Comparison of ENCODE assay signal across 13 cellular contexts in genomic region chr13:42011601-42012401, GRCh38. TPM values are rescaled to one million over a fixed set of nuclear protein-coding genes. Genes with fewer than 3 reads are reported as not detected.
A peak's percentile ranks its signal among the peaks of the same experiment; 100 is the strongest.
DNase-seq lines count a peak whose midpoint lies in the region; ATAC-seq, FAIRE-seq and TF ChIP-seq lines count a peak whose summit lies in the region.
"Had no signal": no experiment of that assay in that cellular context is flagged by ENCODE, and none has a peak within 500 bp of the region (broad histone marks: within the 10 kb centered on the region; RNA-seq: fewer than 3 reads in every experiment).

No MANE protein-coding gene starts in this region.

- peaks cover 8% of the 10 kb centered on the region for H3K4me1 ChIP-seq in left ventricle myocardium inferior
- no peaks in the 10 kb centered on the region for H3K4me1 ChIP-seq in mucosa of descending colon (ENCODE audit: low read depth)

- H3K9me3 ChIP-seq in left ventricle myocardium inferior (replicated peaks) (no peaks in the 10 kb centered on the region), mucosa of descending colon (no peaks in the 10 kb centered on the region)

- FAIRE-seq in urothelium cell line (lab: Jason Lieb, UNC), result no peak
- FAIRE-seq: GM18507 had no signal

- H3K9me3 Mint-ChIP-seq in activated T-cell treated with anti-CD3 and anti-CD28 coated beads, Interleukin-2, amount 50 U/mL, for 72 hours, result no peaks in the 10 kb centered on the region
- H3K9me3 Mint-ChIP-seq in stimulated activated naive B cell treated with anti-CD40 and anti-IgM and Interleukin-4, amounts not matched to agents 10 μg/mL and 1 μg/mL and 100 μg/mL, for 72 hours, result no peaks in the 10 kb centered on the region

- TF ChIP-seq CTCF in left ventricle myocardium inferior (IDR thresholded peaks at IDR 0.05; ENCODE audit: borderline replicate concordance), result no peak
- TF ChIP-seq CTCF in epithelial cell of esophagus (IDR thresholded peaks at IDR 0.05; ENCODE audit: insufficient read depth, low read depth, low read length, missing control alignments), result no peak
- no peak for TF ChIP-seq CTCF in mucosa of descending colon (IDR thresholded peaks at IDR 0.05)

- H3K4me3 ChIP-seq in left ventricle myocardium inferior, result peak overlapping the region; percentile 54
- H3K4me3 ChIP-seq in epithelial cell of esophagus (ENCODE audit: low read length), result peak overlapping the region; percentile 28
- H3K4me3 ChIP-seq in mucosa of descending colon, result no peak overlapping the region

- ATAC-seq in Right ventricle myocardium superior (ENCODE audit: poor library complexity) (no peak), mucosa of descending colon (peak; percentile 66)
- ATAC-seq in activated T-cell treated with anti-CD3 and anti-CD28 coated beads, Interleukin-2, amount 50 U/mL, for 72 hours (replicated peaks in 1 of 2), result no peak
- ATAC-seq in stimulated activated naive B cell treated with anti-CD40 and anti-IgM and Interleukin-4, amounts not matched to agents 10 μg/mL and 1 μg/mL and 100 μg/mL, for 72 hours (replicated peaks), result no peak

- no peak overlapping the region for H3K4me3 Mint-ChIP-seq in activated T-cell treated with anti-CD3 and anti-CD28 coated beads, Interleukin-2, amount 50 U/mL, for 72 hours
- H3K4me3 Mint-ChIP-seq in stimulated activated naive B cell treated with anti-CD40 and anti-IgM and Interleukin-4, amounts not matched to agents 10 μg/mL and 1 μg/mL and 100 μg/mL, for 72 hours, result no peak overlapping the region

- H3K36me3 Mint-ChIP-seq in activated T-cell treated with anti-CD3 and anti-CD28 coated beads, Interleukin-2, amount 50 U/mL, for 72 hours (ENCODE audit: insufficient read depth in 2 of 2), result no peaks in the 10 kb centered on the region
- no peaks in the 10 kb centered on the region for H3K36me3 Mint-ChIP-seq in stimulated activated naive B cell treated with anti-CD40 and anti-IgM and Interleukin-4, amounts not matched to agents 10 μg/mL and 1 μg/mL and 100 μg/mL, for 72 hours

- no peak overlapping the region for H3K27ac ChIP-seq in left ventricle myocardium inferior (replicated peaks)

- H3K36me3 ChIP-seq in left ventricle myocardium inferior, result no peaks in the 10 kb centered on the region
- H3K36me3 ChIP-seq in mucosa of descending colon (ENCODE audit: low read depth), result no peaks in the 10 kb centered on the region

- no peaks in the 10 kb centered on the region for H3K27me3 ChIP-seq in left ventricle myocardium inferior (ENCODE audit: low read depth)

- no peak for DNase-seq in left ventricle myocardium inferior
- DNase-seq in Right ventricle myocardium superior, result no peak
- peak; percentile 14 for DNase-seq in epithelial cell of esophagus (ENCODE audit: low read depth)
- DNase-seq in mucosa of descending colon, result peak in 2 of 3 donors; percentile 30 to 37
- DNase-seq in urothelium cell line (ENCODE audit: low spot score), result peak; percentile 18
- DNase-seq in activated T-cell treated with anti-CD3 and anti-CD28 coated beads, Interleukin-2, amount 50 U/mL, for 72 hours, result no peak
- no peak for DNase-seq in stimulated activated naive B cell treated with anti-CD40 and anti-IgM and Interleukin-4, amounts not matched to agents 10 μg/mL and 1 μg/mL and 100 μg/mL, for 72 hours
- DNase-seq in hypothalamus (lab: John Stamatoyannopoulos, UW), result no peak
- DNase-seq: activated T-cell treated with anti-CD3 and anti-CD28 coated beads for 4 hours; MM.1S; NCI-H774; stimulated activated CD4-positive, alpha-beta T cell treated with anti-CD3 and anti-CD28 coated beads, Interleukin-15, amount 100 ng/mL, for 24 hours had no signal

- H3K27me3 Mint-ChIP-seq in activated T-cell treated with anti-CD3 and anti-CD28 coated beads, Interleukin-2, amount 50 U/mL, for 72 hours (ENCODE audit: low read depth), result peaks cover 27% of the 10 kb centered on the region
- H3K27me3 Mint-ChIP-seq in stimulated activated naive B cell treated with anti-CD40 and anti-IgM and Interleukin-4, amounts not matched to agents 10 μg/mL and 1 μg/mL and 100 μg/mL, for 72 hours, result peaks cover 4 to 13% of the 10 kb centered on the region in 2 donors

- intact Hi-C loops in left ventricle myocardium inferior (cut with micrococcal nuclease) (no loop called here), Right ventricle myocardium superior (cut with DNase I) (no loop called here), mucosa of descending colon (cut with DNase I, micrococcal nuclease) (no loop called here)

- no peaks in the 10 kb centered on the region for H3K4me1 Mint-ChIP-seq in activated T-cell treated with anti-CD3 and anti-CD28 coated beads, Interleukin-2, amount 50 U/mL, for 72 hours (ENCODE audit: low read depth)
- H3K4me1 Mint-ChIP-seq in stimulated activated naive B cell treated with anti-CD40 and anti-IgM and Interleukin-4, amounts not matched to agents 10 μg/mL and 1 μg/mL and 100 μg/mL, for 72 hours, result no peaks in the 10 kb centered on the region

- no peak overlapping the region for H3K27ac Mint-ChIP-seq in activated T-cell treated with anti-CD3 and anti-CD28 coated beads, Interleukin-2, amount 50 U/mL, for 72 hours
- no peak overlapping the region for H3K27ac Mint-ChIP-seq in stimulated activated naive B cell treated with anti-CD40 and anti-IgM and Interleukin-4, amounts not matched to agents 10 μg/mL and 1 μg/mL and 100 μg/mL, for 72 hours

RNA-seq across cellular contexts. Expression of gene DGKH, which starts 36.6 kb away (rescaled TPM):
- 4.8 TPM for total RNA-seq in left ventricle myocardium inferior
- total RNA-seq in Right ventricle myocardium superior, result 4.2 TPM
- 10 to 100 TPM; 18.8 to 27.0 (median 26.3) TPM for total RNA-seq in mucosa of descending colon
- 10 to 100 TPM; 15.3 to 19.2 TPM for total RNA-seq in activated T-cell treated with anti-CD3 and anti-CD28 coated beads, Interleukin-2, amount 50 U/mL, for 72 hours

RNA-seq across cellular contexts. Expression of gene VWA8, which starts 50.9 kb away (rescaled TPM):
- total RNA-seq in left ventricle myocardium inferior (51.0 TPM), Right ventricle myocardium superior (40.3 TPM), mucosa of descending colon (10 to 100 TPM; 19.1 to 31.5 (median 27.0) TPM)
- total RNA-seq in activated T-cell treated with anti-CD3 and anti-CD28 coated beads, Interleukin-2, amount 50 U/mL, for 72 hours, result 10 to 100 TPM; 25.6 to 35.0 TPM

Comparison
In these comparisons a context has a peak if more than half of its experiments do, and no peak if none do; other contexts are left out.
1. DNase-seq: peak in epithelial cell of esophagus (single experiment), mucosa of descending colon (2 of 3) and urothelium cell line (single experiment); none in left ventricle myocardium inferior (single experiment), Right ventricle myocardium superior (single experiment), activated T-cell treated with anti-CD3 and anti-CD28 coated beads, Interleukin-2, amount 50 U/mL, for 72 hours (0 of 2), stimulated activated naive B cell treated with anti-CD40 and anti-IgM and Interleukin-4, amounts not matched to agents 10 μg/mL and 1 μg/mL and 100 μg/mL, for 72 hours (single experiment) and hypothalamus (0 of 51).